In genomic region chr10:987635-987905, GRCh38 we compare ENCODE assay signal across 2 cellular contexts.
TF ChIP-seq lines count a peak whose summit lies in the region.

No MANE protein-coding gene starts in this region.

TF ChIP-seq in H1, 55 proteins besides CTCF, POLR2A, EP300 and RAD21:
- TF ChIP-seq POLR2AphosphoS5 (IDR thresholded peaks at IDR 0.05; ENCODE audit: low read depth, low read length) (0 out of 2 replicates have a peak, but pooled peaks have one; percentile 5), E2F6 (IDR thresholded peaks at IDR 0.05) (0 out of 2 replicates have a peak, but pooled peaks have one; percentile 2), KDM1A (IDR thresholded peaks at IDR 0.05; ENCODE audit: borderline replicate concordance, low read length) (no peak)

TF ChIP-seq in neural cell, 6 proteins besides CTCF, POLR2A, EP300 and RAD21:
- no peak for TF ChIP-seq MXI1 (conservative IDR thresholded peaks at IDR 0.05; ENCODE audit: poor library complexity, severe bottlenecking)
- no peak for TF ChIP-seq SMC3 (conservative IDR thresholded peaks at IDR 0.05; ENCODE audit: poor library complexity)
- TF ChIP-seq REST (IDR thresholded peaks at IDR 0.05; ENCODE audit: borderline replicate concordance): no peak
- peak; percentile 21 for TF ChIP-seq TAF1 (IDR thresholded peaks at IDR 0.05; ENCODE audit: low read depth)
- no peak for TF ChIP-seq POLR2AphosphoS5 (IDR thresholded peaks at IDR 0.05)
- no peak for TF ChIP-seq EZH2 (IDR thresholded peaks at IDR 0.05; ENCODE audit: borderline replicate concordance, insufficient read depth, low read length, poor library complexity, severe bottlenecking)
